In genomic region chr4:32662803-32663202, GRCh38 we compare ENCODE assay signal across 19 cellular contexts.
DNase-seq lines count a peak whose midpoint lies in the region; ATAC-seq, FAIRE-seq and TF ChIP-seq lines count a peak whose summit lies in the region.
"Had no signal": no experiment of that assay in that cellular context is flagged by ENCODE, and none has a peak within 500 bp of the region (broad histone marks: within the 10 kb centered on the region; RNA-seq: fewer than 3 reads in every experiment).

No MANE protein-coding gene starts in this region.

- H3K23ac ChIP-seq in IMR-90 (ENCODE audit: low read depth, low read length) (no peak overlapping the region), H1 (ENCODE audit: insufficient read length) (no peak overlapping the region)

- FAIRE-seq in HepG2 (lab: Jason Lieb, UNC) (no peak), H1 (lab: Jason Lieb, UNC) (no peak)
- FAIRE-seq: G401.6, GM12892, GM19239 had no signal

- TF ChIP-seq CTCF in HepG2 (CRISPR knock-in tag; IDR thresholded peaks at IDR 0.05) (no peak), right lobe of liver (IDR thresholded peaks at IDR 0.05) (no peak), IMR-90 (conservative IDR thresholded peaks at IDR 0.05; ENCODE audit: low read depth, low read length) (no peak), H1 (IDR thresholded peaks at IDR 0.05; ENCODE audit: control extremely low read depth in 1 of 3, insufficient read depth in 1 of 3, low read depth in 1 of 3, low read length in 3 of 3) (no peak), body of pancreas (IDR thresholded peaks at IDR 0.05) (no peak)

- H2BK20ac ChIP-seq in IMR-90 (ENCODE audit: low read depth, low read length) (no peak overlapping the region), H1 (ENCODE audit: low read length) (no peak overlapping the region)

- TF ChIP-seq EP300 in HepG2 (IDR thresholded peaks at IDR 0.05; ENCODE audit: low read depth in 2 of 2, low read length in 2 of 2) (no peak), HepG2 (CRISPR knock-in tag; IDR thresholded peaks at IDR 0.05; ENCODE audit: borderline replicate concordance) (no peak), H1 (IDR thresholded peaks at IDR 0.05; ENCODE audit: borderline replicate concordance in 1 of 2, low read depth in 2 of 2, low read length in 2 of 2) (no peak)

- H3K23me2 ChIP-seq in H1 (ENCODE audit: low read depth, low read length) = no peaks in the 10 kb centered on the region

- no peak overlapping the region for H3K9ac ChIP-seq in HepG2 (ENCODE audit: insufficient read depth, low read depth, low read length)
- no peak overlapping the region for H3K9ac ChIP-seq in IMR-90 (ENCODE audit: low read depth, low read length)
- no peak overlapping the region for H3K9ac ChIP-seq in H1 (replicated peaks in 1 of 4; ENCODE audit: extremely low read depth in 1 of 4, low read depth in 3 of 4, low read length in 3 of 4)
- H3K9ac ChIP-seq: BLaER1, GM23248 had no signal

- intact Hi-C loops in HepG2 (cut with micrococcal nuclease; ENCODE audit: unreplicated experiment) = loop anchor here (10.0 kb wide), 1 partner anchor 82 kb away; no protein-coding TSS in a partner anchor
- intact Hi-C loops in right lobe of liver (cut with DNase I) = no loop called here
- intact Hi-C loops in IMR-90 (cut with micrococcal nuclease) = no loop called here
- intact Hi-C loops in body of pancreas (cut with DNase I) = no loop called here

- ATAC-seq in HepG2 (no peak), right lobe of liver (no peak), IMR-90 (ENCODE audit: low read depth) (no peak), HG03095 (IDR thresholded peaks at IDR 0.05; ENCODE audit: unreplicated experiment) (no peak), body of pancreas (no peak)
- ATAC-seq: CD8-positive, alpha-beta T cell; HCT116 had no signal

- no peak overlapping the region for H3K14ac ChIP-seq in IMR-90 (replicated peaks; ENCODE audit: low read depth, low read length)
- H3K14ac ChIP-seq in H1 (ENCODE audit: insufficient read length) = no peak overlapping the region

- H2BK5ac ChIP-seq in IMR-90 (ENCODE audit: low read depth, low read length, poor library complexity, severe bottlenecking) (no peak overlapping the region), H1 (ENCODE audit: low read depth, low read length) (no peak overlapping the region)

- H3K4ac ChIP-seq in IMR-90 (ENCODE audit: low read depth, low read length) = no peak overlapping the region
- no peak overlapping the region for H3K4ac ChIP-seq in H1 (replicated peaks; ENCODE audit: insufficient read length, low read depth, low read length)

- H3K4me1 ChIP-seq in HepG2 (ENCODE audit: insufficient read depth, low read length) = peaks cover 6% of the 10 kb centered on the region; the same call in 1 of the 2 replicates
- no peaks in the 10 kb centered on the region for H3K4me1 ChIP-seq in right lobe of liver
- H3K4me1 ChIP-seq in IMR-90 (ENCODE audit: control insufficient read depth, insufficient read depth, low read length) = no peaks in the 10 kb centered on the region
- peaks cover 0 to 4% (median 2%) of the 10 kb centered on the region in 4 experiments; a peak in 4 of 7 replicates for H3K4me1 ChIP-seq in H1 (replicated peaks in 1 of 4; ENCODE audit: control insufficient read depth in 3 of 4, insufficient read depth in 4 of 4, low read length in 3 of 4)
- no peaks in the 10 kb centered on the region for H3K4me1 ChIP-seq in body of pancreas
- H3K4me1 ChIP-seq: BLaER1, Caco-2 had no signal

- H3K4me3 ChIP-seq in HepG2 (replicated peaks in 1 of 3; ENCODE audit: insufficient read depth in 1 of 3, low read depth in 2 of 3, low read length in 3 of 3) (no peak overlapping the region), right lobe of liver (no peak overlapping the region), IMR-90 (ENCODE audit: insufficient read depth, low read depth, low read length) (no peak overlapping the region), H1 (ENCODE audit: extremely low read depth in 1 of 4, insufficient read depth in 2 of 4, low read depth in 3 of 4, low read length in 4 of 4) (no peak overlapping the region), body of pancreas (no peak overlapping the region)
- H3K4me3 ChIP-seq: BLaER1, GM23248 had no signal

- POLR2A ChIA-PET in HepG2 (lab: Yijun Ruan, JAX) (no interaction called here), IMR-90 (lab: Charles Lee; ENCODE audit: unreplicated experiment) (no interaction called here), H1 (lab: Charles Lee; ENCODE audit: partially characterized antibody) (no interaction called here)

- H3K9me1 ChIP-seq in IMR-90 (ENCODE audit: insufficient read depth, low read length) = no peaks in the 10 kb centered on the region

- H2AFZ ChIP-seq in HepG2 (ENCODE audit: low read length) (no peak overlapping the region), IMR-90 (replicated peaks; ENCODE audit: low read length, poor library complexity) (no peak overlapping the region), H1 (ENCODE audit: low read length) (no peak overlapping the region)
- H2AFZ ChIP-seq: GM23248 had no signal

- no peaks in the 10 kb centered on the region for H3K36me3 ChIP-seq in HepG2 (replicated peaks in 1 of 2; ENCODE audit: control insufficient read depth in 1 of 2, insufficient read depth in 2 of 2, low read length in 2 of 2)
- no peaks in the 10 kb centered on the region for H3K36me3 ChIP-seq in right lobe of liver
- no peaks in the 10 kb centered on the region for H3K36me3 ChIP-seq in IMR-90 (ENCODE audit: control insufficient read depth, insufficient read depth, low read length)
- H3K36me3 ChIP-seq in H1 (ENCODE audit: control insufficient read depth in 2 of 4, insufficient read depth in 4 of 4, low read length in 3 of 4) = no peaks in the 10 kb centered on the region
- H3K36me3 ChIP-seq in body of pancreas (replicated peaks in 1 of 2; ENCODE audit: insufficient read depth in 1 of 2, low read depth in 2 of 2) = no peaks in the 10 kb centered on the region
- H3K36me3 ChIP-seq: BLaER1 had no signal

- DNase-seq in HepG2 (ENCODE audit: low spot score) (no peak), right lobe of liver (no peak), IMR-90 (no peak), H1 (ENCODE audit: low read depth in 1 of 2, low spot score in 2 of 2) (no peak), body of pancreas (no peak)
- DNase-seq: Caco-2; CD4-positive, CD25-positive, alpha-beta regulatory T cell; CD8-positive, alpha-beta T cell; DMS153; DMS79 treated with DMSO at 0.1 percent for 48 hours; GM23248; H9 had no signal

- H4K8ac ChIP-seq in IMR-90 (ENCODE audit: low read depth in 2 of 2, low read length in 2 of 2) (no peak overlapping the region), H1 (ENCODE audit: extremely low read depth, insufficient read depth, low read length) (no peak overlapping the region)

- H2AK5ac ChIP-seq in IMR-90 (ENCODE audit: low read depth, low read length) (no peak overlapping the region), H1 (ENCODE audit: low read depth, low read length) (no peak overlapping the region)

- H3K4me2 ChIP-seq in HepG2 (ENCODE audit: low read depth, low read length) = no peak overlapping the region
- H3K4me2 ChIP-seq in IMR-90 (ENCODE audit: low read depth, low read length) = no peak overlapping the region
- H3K4me2 ChIP-seq in H1 (ENCODE audit: insufficient read depth in 1 of 2, low read depth in 2 of 2, low read length in 2 of 2) = no peak overlapping the region
- H3K4me2 ChIP-seq: BLaER1 had no signal

- no peak overlapping the region for H2BK15ac ChIP-seq in IMR-90 (ENCODE audit: low read depth, low read length)
- H2BK15ac ChIP-seq in H1 (ENCODE audit: low read length) = no peak overlapping the region

- dilution Hi-C loops in IMR-90 (cut with HindIII; ENCODE audit: low sequenced_read_pairs, unreplicated experiment) = no loop called here

- H4K5ac ChIP-seq in IMR-90 (ENCODE audit: low read depth, low read length) (no peak overlapping the region), H1 (ENCODE audit: insufficient read length, low read depth, low read length) (no peak overlapping the region)

- H2BK12ac ChIP-seq in H1 (ENCODE audit: low read depth, low read length) = no peak overlapping the region

- WGBS in HepG2 (ENCODE audit: low lambda C conversion rate) = 46% methylated on average over 2 of the region's 2 CpGs
- 69% methylated on average over 2 of the region's 2 CpGs for WGBS in right lobe of liver (ENCODE audit: insufficient coverage, low coverage, low lambda C conversion rate, missing lambda C conversion rate)
- no CpG with 5 or more reads among the region's 2 CpGs for WGBS in IMR-90 (ENCODE audit: extremely low coverage in 2 of 2, insufficient read length in 1 of 2), 2 experiments
- WGBS in H1 (ENCODE audit: extremely low coverage in 1 of 2, insufficient coverage in 1 of 2, insufficient read length in 1 of 2, insufficient replicate concordance in 2 of 2, low coverage in 1 of 2, low lambda C conversion rate in 2 of 2, missing lambda C conversion rate in 1 of 2), 2 experiments = 94% methylated on average over 2 of the region's 2 CpGs; no CpG with 5 or more reads in 1 of the 2 experiments
- WGBS in body of pancreas, 2 donors = 65 to 83% methylated on average over 2 of the region's 2 CpGs

- H3K27ac ChIP-seq in HepG2 (ENCODE audit: extremely low read length, insufficient read depth, low read length) (no peak overlapping the region), right lobe of liver (no peak overlapping the region), IMR-90 (ENCODE audit: insufficient read depth, low read length) (no peak overlapping the region), H1 (ENCODE audit: low read depth, low read length) (no peak overlapping the region), body of pancreas (no peak overlapping the region)
- H3K27ac ChIP-seq: BLaER1, C4-2B, GM23248 had no signal

- no peak overlapping the region for H2AK9ac ChIP-seq in IMR-90 (replicated peaks; ENCODE audit: low read depth, low read length, poor library complexity)

- H3K56ac ChIP-seq in IMR-90 (ENCODE audit: extremely low read depth, insufficient read depth, low read length) (no peak overlapping the region), H1 (replicated peaks; ENCODE audit: insufficient read length, low read depth, low read length) (no peak overlapping the region)

- H4K91ac ChIP-seq in IMR-90 (ENCODE audit: insufficient read depth, low read depth, low read length) = no peak overlapping the region
- H4K91ac ChIP-seq in H1 (replicated peaks; ENCODE audit: insufficient read length, low read length) = no peak overlapping the region

- H3K9me3 ChIP-seq in HepG2 (ENCODE audit: low read length) = no peaks in the 10 kb centered on the region
- H3K9me3 ChIP-seq in right lobe of liver = no peaks in the 10 kb centered on the region
- H3K9me3 ChIP-seq in IMR-90 (ENCODE audit: control insufficient read depth, insufficient read depth, low read length) = peaks cover 7% of the 10 kb centered on the region
- peaks cover 0 to 6% of the 10 kb centered on the region in 2 experiments; a peak in 1 of 4 replicates for H3K9me3 ChIP-seq in H1 (ENCODE audit: insufficient read depth in 2 of 2, low read depth in 1 of 2, low read length in 1 of 2)
- no peaks in the 10 kb centered on the region for H3K9me3 ChIP-seq in body of pancreas
- H3K9me3 ChIP-seq: BLaER1 had no signal

- no peaks in the 10 kb centered on the region for H3K27me3 ChIP-seq in HepG2 (ENCODE audit: control insufficient read depth in 1 of 2, insufficient read depth in 2 of 2, low read length in 2 of 2)
- H3K27me3 ChIP-seq in right lobe of liver = no peaks in the 10 kb centered on the region
- no peaks in the 10 kb centered on the region for H3K27me3 ChIP-seq in IMR-90 (ENCODE audit: control insufficient read depth, insufficient read depth, low read length)
- H3K27me3 ChIP-seq in H1 (replicated peaks in 1 of 4; ENCODE audit: control insufficient read depth in 3 of 4, extremely low read depth in 1 of 4, insufficient read depth in 3 of 4, low read length in 3 of 4) = no peaks in the 10 kb centered on the region
- no peaks in the 10 kb centered on the region for H3K27me3 ChIP-seq in body of pancreas
- H3K27me3 ChIP-seq: BLaER1 had no signal

- H4K20me1 ChIP-seq in HepG2 (ENCODE audit: insufficient read depth, low read length) (no peaks in the 10 kb centered on the region), IMR-90 (ENCODE audit: insufficient read depth, low read length) (no peaks in the 10 kb centered on the region), H1 (replicated peaks in 1 of 2; ENCODE audit: control insufficient read depth in 1 of 2, insufficient read depth in 2 of 2, low read length in 2 of 2) (no peaks in the 10 kb centered on the region)
- H4K20me1 ChIP-seq: BLaER1 had no signal

- TF ChIP-seq RAD21 in HepG2 (CRISPR knock-in tag; IDR thresholded peaks at IDR 0.05) (no peak), IMR-90 (IDR thresholded peaks at IDR 0.05; ENCODE audit: low read length) (no peak), H1 (IDR thresholded peaks at IDR 0.05 in 1 of 2, conservative IDR thresholded peaks at IDR 0.05 in 1 of 2; ENCODE audit: low read depth in 2 of 2, low read length in 2 of 2) (no peak)

- H3K79me1 ChIP-seq in IMR-90 (ENCODE audit: low read depth in 1 of 2, low read length in 2 of 2) = no peaks in the 10 kb centered on the region
- no peaks in the 10 kb centered on the region for H3K79me1 ChIP-seq in H1 (ENCODE audit: low read depth, low read length)

- in situ Hi-C loops in HepG2 (cut with HindIII; ENCODE audit: extremely low pct_ligation_motif_present, low pct_unique_long_range_greater_than_20kb) = no loop called here
- in situ Hi-C loops in IMR-90 (cut with MboI; ENCODE audit: low sequenced_read_pairs) = no loop called here

- H2BK120ac ChIP-seq in IMR-90 (ENCODE audit: low read depth, low read length) (no peak overlapping the region), H1 (replicated peaks; ENCODE audit: low read depth, low read length) (no peak overlapping the region)

- no peaks in the 10 kb centered on the region for H3K79me2 ChIP-seq in HepG2 (ENCODE audit: insufficient read depth, low read length)
- no peaks in the 10 kb centered on the region for H3K79me2 ChIP-seq in H1 (ENCODE audit: control insufficient read depth in 1 of 2, insufficient read depth in 2 of 2, low read length in 2 of 2)

- BruUV-seq in HepG2 (replicated peaks; lab: Mats Ljungman, UMichigan) (no TSS peak), IMR-90 (replicated peaks; lab: Mats Ljungman, UMichigan) (no TSS peak)

- H3K18ac ChIP-seq in IMR-90 (ENCODE audit: low read depth, low read length) = no peak overlapping the region
- no peak overlapping the region for H3K18ac ChIP-seq in H1 (ENCODE audit: extremely low read depth, low read length)

- CTCF ChIA-PET in HepG2 (lab: Yijun Ruan, JAX; ENCODE audit: low intra/inter-chr PET ratio, low total read pairs) = no interaction called here
- CTCF ChIA-PET in IMR-90 (lab: Yijun Ruan, JAX) = no interaction called here
- CTCF ChIA-PET in H1 (lab: Charles Lee; ENCODE audit: partially characterized antibody) = no interaction called here

- TF ChIP-seq POLR2A in HepG2 (IDR thresholded peaks at IDR 0.05; ENCODE audit: insufficient read depth in 1 of 2, low read depth in 2 of 2, low read length in 2 of 2) (no peak), right lobe of liver (IDR thresholded peaks at IDR 0.05) (no peak), IMR-90 (IDR thresholded peaks at IDR 0.05; ENCODE audit: low read depth, low read length) (no peak), H1 (IDR thresholded peaks at IDR 0.05; ENCODE audit: control extremely low read depth in 1 of 2, low read depth in 2 of 2, low read length in 2 of 2) (no peak), body of pancreas (IDR thresholded peaks at IDR 0.05) (no peak)

Comparison
In these comparisons a context has a peak if more than half of its experiments do, and no peak if none do; other contexts are left out.
1. Of the 41 proteins assayed by ChIP-seq in both HepG2 and H1: peak only in HepG2: none; only in H1: none; in both: MAFK; in neither: 40.